ENCODE assay signal across 17 cellular contexts in the genomic region with DNA sequence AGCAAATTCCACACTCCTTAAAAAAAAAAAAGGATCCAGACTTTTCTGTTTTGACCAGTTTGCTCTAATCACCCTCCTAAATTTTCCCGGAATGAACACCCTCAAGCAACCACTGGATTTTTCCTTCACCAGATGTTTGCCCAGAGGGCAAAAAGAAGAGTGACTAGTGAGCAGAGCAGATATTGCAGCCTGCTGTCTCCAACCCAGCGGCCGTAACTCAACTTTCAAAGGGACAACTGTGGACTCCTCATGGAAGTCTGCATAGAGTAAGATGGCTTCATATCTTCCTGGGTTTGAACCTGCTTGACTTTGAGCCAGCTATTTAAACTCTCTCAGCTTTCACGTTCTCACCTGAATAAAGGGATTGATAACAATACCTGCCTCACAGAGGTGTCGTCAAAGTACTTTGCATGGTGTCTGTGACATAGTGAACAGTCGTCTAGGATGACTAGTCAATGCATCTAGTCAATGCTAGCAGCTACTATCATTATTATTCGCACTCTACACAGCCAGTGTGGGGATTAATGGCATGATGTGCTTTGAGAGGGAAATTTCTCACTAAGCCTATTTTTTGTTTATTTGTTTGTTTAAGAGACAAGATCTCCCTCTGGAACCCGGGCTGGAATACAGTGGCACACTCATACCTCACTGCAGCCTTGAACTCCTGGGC.
"Had no signal": no experiment of that assay in that cellular context is flagged by ENCODE, and none has a peak within 500 bp of the region (broad histone marks: within the 10 kb centered on the region; RNA-seq: fewer than 3 reads in every experiment).

No MANE protein-coding gene starts in this region.

- H3K27ac ChIP-seq: spleen had no signal

- FAIRE-seq: islet of Langerhans had no signal

- H3K4me3 ChIP-seq: colonic mucosa, esophagus squamous epithelium, left lung, right atrium auricular region, spleen, tibial nerve had no signal

- H3K27ac Mint-ChIP-seq: activated CD4-positive, alpha-beta memory T cell treated with anti-CD3 and anti-CD28 coated beads for 36 hours; activated naive CD8-positive, alpha-beta T cell treated with anti-CD3 and anti-CD28 coated beads, Interleukin-2, amount 10 ng/mL, durations not matched to agents 7 days and 5 days; activated T-cell treated with anti-CD3 and anti-CD28 coated beads, Interleukin-2, amount 50 U/mL, for 72 hours; stimulated activated memory B cell treated with anti-CD40 and anti-IgM and Interleukin-4, amounts not matched to agents 10 μg/mL and 1 μg/mL and 100 μg/mL, for 72 hours had no signal

- H3K9me3 ChIP-seq: colonic mucosa, esophagus squamous epithelium, left lung, right atrium auricular region, spleen, tibial nerve had no signal

- DNase-seq: activated CD4-positive, alpha-beta memory T cell treated with anti-CD3 and anti-CD28 coated beads for 36 hours; activated CD4-positive, CD25-positive, alpha-beta regulatory T cell treated with anti-CD3 and anti-CD28 coated beads, Interleukin-2, amount 50 U/mL, for 72 hours; activated naive CD8-positive, alpha-beta T cell treated with anti-CD3 and anti-CD28 coated beads, Interleukin-2, amount 10 ng/mL, durations not matched to agents 7 days and 5 days; activated T-cell treated with anti-CD3 and anti-CD28 coated beads, Interleukin-2, amount 50 U/mL, for 72 hours; colonic mucosa; esophagus squamous epithelium; foreskin keratinocyte; head of caudate nucleus; left lung; spleen; stimulated activated CD4-positive, alpha-beta T cell treated with anti-CD3 and anti-CD28 coated beads, Interleukin-1b, Interleukin-23, amount 100 ng/mL, for 48 hours; T-helper 2 cell had no signal

- H3K4me1 Mint-ChIP-seq: activated naive CD8-positive, alpha-beta T cell treated with anti-CD3 and anti-CD28 coated beads, Interleukin-2, amount 10 ng/mL, durations not matched to agents 7 days and 5 days; stimulated activated memory B cell treated with anti-CD40 and anti-IgM and Interleukin-4, amounts not matched to agents 10 μg/mL and 1 μg/mL and 100 μg/mL, for 72 hours had no signal

- H3K27me3 ChIP-seq: colonic mucosa, esophagus squamous epithelium, foreskin keratinocyte, left lung, right atrium auricular region, spleen, tibial nerve had no signal

- H3K4me1 ChIP-seq: left lung, spleen had no signal

- H3K36me3 ChIP-seq: colonic mucosa, esophagus squamous epithelium, left lung, right atrium auricular region, spleen, tibial nerve had no signal

- ATAC-seq: activated T-cell treated with anti-CD3 and anti-CD28 coated beads, Interleukin-2, amount 50 U/mL, for 72 hours; left lung; stimulated activated memory B cell treated with anti-CD40 and anti-IgM and Interleukin-4, amounts not matched to agents 10 μg/mL and 1 μg/mL and 100 μg/mL, for 72 hours had no signal

- H3K9me3 Mint-ChIP-seq: activated CD4-positive, alpha-beta memory T cell treated with anti-CD3 and anti-CD28 coated beads for 36 hours; activated naive CD8-positive, alpha-beta T cell treated with anti-CD3 and anti-CD28 coated beads, Interleukin-2, amount 10 ng/mL, durations not matched to agents 7 days and 5 days; activated T-cell treated with anti-CD3 and anti-CD28 coated beads, Interleukin-2, amount 50 U/mL, for 72 hours; neural crest cell; stimulated activated memory B cell treated with anti-CD40 and anti-IgM and Interleukin-4, amounts not matched to agents 10 μg/mL and 1 μg/mL and 100 μg/mL, for 72 hours had no signal

- H3K27me3 Mint-ChIP-seq: activated CD4-positive, alpha-beta memory T cell treated with anti-CD3 and anti-CD28 coated beads for 36 hours; activated naive CD8-positive, alpha-beta T cell treated with anti-CD3 and anti-CD28 coated beads, Interleukin-2, amount 10 ng/mL, durations not matched to agents 7 days and 5 days; stimulated activated memory B cell treated with anti-CD40 and anti-IgM and Interleukin-4, amounts not matched to agents 10 μg/mL and 1 μg/mL and 100 μg/mL, for 72 hours had no signal

- H3K36me3 Mint-ChIP-seq: activated CD4-positive, alpha-beta memory T cell treated with anti-CD3 and anti-CD28 coated beads for 36 hours; activated naive CD8-positive, alpha-beta T cell treated with anti-CD3 and anti-CD28 coated beads, Interleukin-2, amount 10 ng/mL, durations not matched to agents 7 days and 5 days; stimulated activated memory B cell treated with anti-CD40 and anti-IgM and Interleukin-4, amounts not matched to agents 10 μg/mL and 1 μg/mL and 100 μg/mL, for 72 hours had no signal

- H3K4me3 Mint-ChIP-seq: activated CD4-positive, alpha-beta memory T cell treated with anti-CD3 and anti-CD28 coated beads for 36 hours; activated naive CD8-positive, alpha-beta T cell treated with anti-CD3 and anti-CD28 coated beads, Interleukin-2, amount 10 ng/mL, durations not matched to agents 7 days and 5 days; activated T-cell treated with anti-CD3 and anti-CD28 coated beads, Interleukin-2, amount 50 U/mL, for 72 hours; stimulated activated memory B cell treated with anti-CD40 and anti-IgM and Interleukin-4, amounts not matched to agents 10 μg/mL and 1 μg/mL and 100 μg/mL, for 72 hours had no signal
